In genomic region chr20:62653373-62653772, GRCh38 we compare ENCODE assay signal across 9 cellular contexts. TPM values are rescaled to one million over a fixed set of nuclear protein-coding genes. Genes with fewer than 3 reads are reported as not detected.
A peak's percentile ranks its signal among the peaks of the same experiment; 100 is the strongest.
DNase-seq lines count a peak whose midpoint lies in the region; ATAC-seq and TF ChIP-seq lines count a peak whose summit lies in the region.
"Had no signal": no experiment of that assay in that cellular context is flagged by ENCODE, and none has a peak within 500 bp of the region (broad histone marks: within the 10 kb centered on the region; RNA-seq: fewer than 3 reads in every experiment).

No MANE protein-coding gene starts in this region.

- intact Hi-C loops in HCT116 (cut with micrococcal nuclease) (no loop called here), right lobe of liver (cut with DNase I) (no loop called here)

- 78% methylated on average over 5 of the region's 12 CpGs for WGBS in right lobe of liver (ENCODE audit: insufficient coverage, low coverage, low lambda C conversion rate, missing lambda C conversion rate)

- ATAC-seq in HCT116, result no peak
- ATAC-seq in T-helper 17 cell, result no peak
- ATAC-seq in right lobe of liver, result no peak
- no peak for ATAC-seq in stimulated activated naive B cell treated with anti-CD40 and anti-IgM and Interleukin-4, amounts not matched to agents 10 μg/mL and 1 μg/mL and 100 μg/mL, for 72 hours (replicated peaks)

- H3K79me2 ChIP-seq in HCT116 (ENCODE audit: insufficient read depth, low read length), result peaks cover 99% of the 10 kb centered on the region

- RAD21 ChIA-PET in HCT116 (lab: Charles Lee; ENCODE audit: low non-redundant PET in 1 of 2, low total read pairs in 2 of 2, uncharacterized antibody in 2 of 2, unreplicated experiment in 2 of 2), result no interaction called here

- no peak for TF ChIP-seq POLR2A in HCT116 (IDR thresholded peaks at IDR 0.05; ENCODE audit: borderline replicate concordance, extremely low read depth, insufficient read depth, insufficient read length)
- TF ChIP-seq POLR2A in right lobe of liver (IDR thresholded peaks at IDR 0.05), result no peak

- DNase-seq in HCT116 (ENCODE audit: low read depth, low spot score), result no peak
- no peak for DNase-seq in T-helper 17 cell
- DNase-seq in right lobe of liver, result no peak
- no peak for DNase-seq in stimulated activated naive B cell treated with anti-CD40 and anti-IgM and Interleukin-4, amounts not matched to agents 10 μg/mL and 1 μg/mL and 100 μg/mL, for 72 hours
- DNase-seq in amniotic stem cell (lab: John Stamatoyannopoulos, UW), result no peak
- no peak for DNase-seq in SHP77 treated with DMSO at 0.1 percent for 48 hours (lab: John Stamatoyannopoulos, UW)
- no peak for DNase-seq in foreskin melanocyte
- DNase-seq: activated CD4-positive, alpha-beta T cell treated with anti-CD3 and anti-CD28 coated beads, Interleukin-2, amount 50 U/mL, for 4 hours; NCI-H510A had no signal

- no peaks in the 10 kb centered on the region for H3K9me3 Mint-ChIP-seq in stimulated activated naive B cell treated with anti-CD40 and anti-IgM and Interleukin-4, amounts not matched to agents 10 μg/mL and 1 μg/mL and 100 μg/mL, for 72 hours

- no peak overlapping the region for H3K4me3 Mint-ChIP-seq in T-helper 17 cell
- no peak overlapping the region for H3K4me3 Mint-ChIP-seq in stimulated activated naive B cell treated with anti-CD40 and anti-IgM and Interleukin-4, amounts not matched to agents 10 μg/mL and 1 μg/mL and 100 μg/mL, for 72 hours

- BruUV-seq in HCT116 (replicated peaks; lab: Mats Ljungman, UMichigan), result no TSS peak

- H3K27me3 Mint-ChIP-seq in T-helper 17 cell, result no peaks in the 10 kb centered on the region
- no peaks in the 10 kb centered on the region for H3K27me3 Mint-ChIP-seq in stimulated activated naive B cell treated with anti-CD40 and anti-IgM and Interleukin-4, amounts not matched to agents 10 μg/mL and 1 μg/mL and 100 μg/mL, for 72 hours

- peaks cover 14% of the 10 kb centered on the region for H3K4me1 Mint-ChIP-seq in T-helper 17 cell
- peaks cover 37 to 69% of the 10 kb centered on the region in 2 donors for H3K4me1 Mint-ChIP-seq in stimulated activated naive B cell treated with anti-CD40 and anti-IgM and Interleukin-4, amounts not matched to agents 10 μg/mL and 1 μg/mL and 100 μg/mL, for 72 hours

- TF ChIP-seq RAD21 in HCT116 (IDR thresholded peaks at IDR 0.05; ENCODE audit: low read depth), result no peak

- H2AFZ ChIP-seq in HCT116 (ENCODE audit: low read depth, low read length, poor library complexity, severe bottlenecking), result no peak overlapping the region

- no peaks in the 10 kb centered on the region for H3K9me3 ChIP-seq in HCT116 (ENCODE audit: control insufficient read depth in 1 of 2, insufficient read depth in 1 of 2, low read depth in 1 of 2, low read length in 2 of 2)
- H3K9me3 ChIP-seq in T-helper 17 cell (ENCODE audit: control insufficient read depth, low read length, poor library complexity, severe bottlenecking), result no peaks in the 10 kb centered on the region
- H3K9me3 ChIP-seq in right lobe of liver, result no peaks in the 10 kb centered on the region

- H3K4me3 ChIP-seq in HCT116 (replicated peaks in 1 of 2; ENCODE audit: low read depth in 1 of 2, low read length in 2 of 2) (no peak overlapping the region), right lobe of liver (no peak overlapping the region)

- H3K36me3 Mint-ChIP-seq in T-helper 17 cell (ENCODE audit: low read depth), result no peaks in the 10 kb centered on the region
- peaks cover 25 to 35% of the 10 kb centered on the region in 2 donors for H3K36me3 Mint-ChIP-seq in stimulated activated naive B cell treated with anti-CD40 and anti-IgM and Interleukin-4, amounts not matched to agents 10 μg/mL and 1 μg/mL and 100 μg/mL, for 72 hours

- H3K9ac ChIP-seq in HCT116 (ENCODE audit: low read length), result no peak overlapping the region

- H3K27ac ChIP-seq in HCT116 (ENCODE audit: low read depth, low read length), result peak overlapping the region; percentile 65; the same call in 1 of the 2 replicates
- H3K27ac ChIP-seq in right lobe of liver, result peak overlapping the region; percentile 91 to 98 (median 96)

- H3K4me2 ChIP-seq in HCT116 (ENCODE audit: low read length), result no peak overlapping the region

- no peak for TF ChIP-seq CTCF in HCT116 (IDR thresholded peaks at IDR 0.05 in 2 of 3, conservative IDR thresholded peaks at IDR 0.05 in 1 of 3; ENCODE audit: borderline replicate concordance in 1 of 3, insufficient read depth in 1 of 3, low read depth in 2 of 3, low read length in 2 of 3)
- no peak for TF ChIP-seq CTCF in right lobe of liver (IDR thresholded peaks at IDR 0.05)

- H3K27me3 ChIP-seq in HCT116 (ENCODE audit: insufficient read depth, low read length), result no peaks in the 10 kb centered on the region
- no peaks in the 10 kb centered on the region for H3K27me3 ChIP-seq in right lobe of liver

- peaks cover 18% of the 10 kb centered on the region; the same call in 1 of the 2 replicates for H4K20me1 ChIP-seq in HCT116 (ENCODE audit: insufficient read depth)

- peaks cover 33 to 60% of the 10 kb centered on the region in 2 experiments; a peak in 3 of 4 replicates for H3K36me3 ChIP-seq in HCT116 (ENCODE audit: control insufficient read depth in 1 of 2, insufficient read depth in 2 of 2, low read length in 2 of 2)
- H3K36me3 ChIP-seq in right lobe of liver, result no peaks in the 10 kb centered on the region

- H3K9me2 ChIP-seq in HCT116 (ENCODE audit: insufficient read depth), result no peaks in the 10 kb centered on the region

- CTCF ChIA-PET in HCT116 (lab: Charles Lee), result no interaction called here

- POLR2A ChIA-PET in HCT116 (lab: Charles Lee), result no interaction called here

- peak overlapping the region; percentile 27 for H3K27ac Mint-ChIP-seq in T-helper 17 cell
- peak overlapping the region; percentile 71 for H3K27ac Mint-ChIP-seq in stimulated activated naive B cell treated with anti-CD40 and anti-IgM and Interleukin-4, amounts not matched to agents 10 μg/mL and 1 μg/mL and 100 μg/mL, for 72 hours

- peaks cover 25 to 36% of the 10 kb centered on the region in 2 experiments for H3K4me1 ChIP-seq in HCT116 (ENCODE audit: control insufficient read depth in 1 of 2, insufficient read depth in 2 of 2, low read length in 2 of 2)
- H3K4me1 ChIP-seq in right lobe of liver, result peaks cover 0 to 16% (median 7%) of the 10 kb centered on the region in 4 donors

TF ChIP-seq in HCT116, 20 proteins besides CTCF, POLR2A, EP300 and RAD21:
- TF ChIP-seq SP1 (IDR thresholded peaks at IDR 0.05; ENCODE audit: low read depth) (no peak), EZH2phosphoT487 (IDR thresholded peaks at IDR 0.05; ENCODE audit: borderline replicate concordance) (no peak), POLR2AphosphoS5 (IDR thresholded peaks at IDR 0.05; ENCODE audit: low read depth, low read length) (no peak), ELF1 (IDR thresholded peaks at IDR 0.05; ENCODE audit: borderline replicate concordance, low read depth) (no peak), YY1 (IDR thresholded peaks at IDR 0.05; ENCODE audit: extremely low read depth, insufficient replicate concordance, low read depth, low read length) (no peak), EZH2 (IDR thresholded peaks at IDR 0.05) (no peak), MAX (IDR thresholded peaks at IDR 0.05) (no peak)

RNA-seq across cellular contexts. Expression of gene SLCO4A1, which starts 11.1 kb away (rescaled TPM):
- 107 TPM for total RNA-seq in HCT116 (2021; ENCODE audit: unreplicated experiment)
- polyA plus RNA-seq in HCT116 (2012), result 119 and 125 TPM in 2 replicates
- total RNA-seq in T-helper 17 cell, result 1 to 10 TPM; 1.9 TPM
- total RNA-seq in right lobe of liver, result 1 to 10 TPM in 5 of 6 experiments, under 1 TPM in 1; 0.93 to 8.8 (median 4.3) TPM

RNA-seq across cellular contexts. Expression of gene NTSR1, which starts 55.3 kb away (rescaled TPM):
- total RNA-seq in HCT116 (2021; ENCODE audit: unreplicated experiment) (187 TPM), T-helper 17 cell (under 1 TPM in 1 of 2 donors, not detected in 1; 0.10 TPM), right lobe of liver (under 1 TPM in 4 of 6 experiments, not detected in 2; 0.04 to 0.74 (median 0.09) TPM)
- 139 and 172 TPM in 2 replicates for polyA plus RNA-seq in HCT116 (2012)

Comparison
In these comparisons a context has a peak if more than half of its experiments do, and no peak if none do; other contexts are left out.
1. RNA of gene SLCO4A1, which starts 11.1 kb away (total RNA-seq): 107 TPM in HCT116 (single experiment); 0.93 to 8.8 TPM in right lobe of liver and 1.9 TPM in T-helper 17 cell; every median in the first group is over 10 times any median in the second.
2. RNA of gene NTSR1, which starts 55.3 kb away (total RNA-seq): 187 TPM in HCT116 (single experiment); 0.10 TPM in T-helper 17 cell and 0.04 to 0.74 TPM in right lobe of liver; every median in the first group is over 100 times any median in the second.